Comparison of ENCODE assay signal across 1 cellular context in the genomic region with DNA sequence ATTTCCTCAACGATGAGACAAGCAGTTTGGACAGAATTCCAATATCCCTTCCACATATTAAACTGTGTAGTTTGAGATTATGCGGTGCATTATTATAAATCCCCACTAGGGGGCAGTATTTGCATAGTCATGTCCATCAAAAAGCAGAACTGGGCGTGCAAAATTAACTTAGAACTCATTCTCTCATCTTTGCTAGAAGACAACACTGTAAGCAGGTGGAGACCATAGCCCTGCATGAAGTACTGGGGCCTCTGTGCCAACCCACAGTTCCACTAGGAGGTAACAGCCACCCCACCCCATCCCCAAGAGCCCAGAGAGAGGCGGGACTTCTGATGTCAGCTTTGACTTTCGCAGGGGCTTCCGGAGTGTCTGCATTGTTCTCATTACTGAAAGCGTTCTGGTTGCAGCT.
TF ChIP-seq lines count a peak whose summit lies in the region.

No MANE protein-coding gene starts in this region.

TF ChIP-seq in GM12878, 131 proteins besides CTCF, POLR2A, EP300 and RAD21 (continued from another document):
- TF ChIP-seq SKIL (IDR thresholded peaks at IDR 0.05; ENCODE audit: low read depth, poor library complexity, severe bottlenecking) (no peak), SP1 (IDR thresholded peaks at IDR 0.05; ENCODE audit: low read depth, low read length) (no peak), RFX5 (IDR thresholded peaks at IDR 0.05; ENCODE audit: low read depth, low read length) (no peak), TCF7 (IDR thresholded peaks at IDR 0.05; ENCODE audit: borderline replicate concordance) (no peak), ZNF592 (IDR thresholded peaks at IDR 0.05) (no peak), PML (IDR thresholded peaks at IDR 0.05; ENCODE audit: low read length) (no peak), REST (IDR thresholded peaks at IDR 0.05; ENCODE audit: low read depth, low read length) (no peak), TARDBP (IDR thresholded peaks at IDR 0.05; ENCODE audit: borderline replicate concordance) (no peak), ZNF24 (IDR thresholded peaks at IDR 0.05) (no peak), STAT1 (conservative IDR thresholded peaks at IDR 0.05) (no peak), IRF4 (IDR thresholded peaks at IDR 0.05; ENCODE audit: low read depth, low read length) (no peak), ZSCAN29 (IDR thresholded peaks at IDR 0.05) (no peak), ASH2L (IDR thresholded peaks at IDR 0.05; ENCODE audit: borderline replicate concordance, low read depth) (no peak)
- TF ChIP-seq, protein P1, sequence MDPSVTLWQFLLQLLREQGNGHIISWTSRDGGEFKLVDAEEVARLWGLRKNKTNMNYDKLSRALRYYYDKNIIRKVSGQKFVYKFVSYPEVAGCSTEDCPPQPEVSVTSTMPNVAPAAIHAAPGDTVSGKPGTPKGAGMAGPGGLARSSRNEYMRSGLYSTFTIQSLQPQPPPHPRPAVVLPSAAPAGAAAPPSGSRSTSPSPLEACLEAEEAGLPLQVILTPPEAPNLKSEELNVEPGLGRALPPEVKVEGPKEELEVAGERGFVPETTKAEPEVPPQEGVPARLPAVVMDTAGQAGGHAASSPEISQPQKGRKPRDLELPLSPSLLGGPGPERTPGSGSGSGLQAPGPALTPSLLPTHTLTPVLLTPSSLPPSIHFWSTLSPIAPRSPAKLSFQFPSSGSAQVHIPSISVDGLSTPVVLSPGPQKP (IDR thresholded peaks at IDR 0.05; ENCODE audit: low read depth, low read length) = no peak
- TF ChIP-seq, protein P2, sequence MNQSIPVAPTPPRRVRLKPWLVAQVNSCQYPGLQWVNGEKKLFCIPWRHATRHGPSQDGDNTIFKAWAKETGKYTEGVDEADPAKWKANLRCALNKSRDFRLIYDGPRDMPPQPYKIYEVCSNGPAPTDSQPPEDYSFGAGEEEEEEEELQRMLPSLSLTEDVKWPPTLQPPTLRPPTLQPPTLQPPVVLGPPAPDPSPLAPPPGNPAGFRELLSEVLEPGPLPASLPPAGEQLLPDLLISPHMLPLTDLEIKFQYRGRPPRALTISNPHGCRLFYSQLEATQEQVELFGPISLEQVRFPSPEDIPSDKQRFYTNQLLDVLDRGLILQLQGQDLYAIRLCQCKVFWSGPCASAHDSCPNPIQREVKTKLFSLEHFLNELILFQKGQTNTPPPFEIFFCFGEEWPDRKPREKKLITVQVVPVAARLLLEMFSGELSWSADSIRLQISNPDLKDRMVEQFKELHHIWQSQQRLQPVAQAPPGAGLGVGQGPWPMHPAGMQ (IDR thresholded peaks at IDR 0.05; ENCODE audit: borderline replicate concordance) = no peak
